ENCODE assay signal across 8 cellular contexts in the genomic region with DNA sequence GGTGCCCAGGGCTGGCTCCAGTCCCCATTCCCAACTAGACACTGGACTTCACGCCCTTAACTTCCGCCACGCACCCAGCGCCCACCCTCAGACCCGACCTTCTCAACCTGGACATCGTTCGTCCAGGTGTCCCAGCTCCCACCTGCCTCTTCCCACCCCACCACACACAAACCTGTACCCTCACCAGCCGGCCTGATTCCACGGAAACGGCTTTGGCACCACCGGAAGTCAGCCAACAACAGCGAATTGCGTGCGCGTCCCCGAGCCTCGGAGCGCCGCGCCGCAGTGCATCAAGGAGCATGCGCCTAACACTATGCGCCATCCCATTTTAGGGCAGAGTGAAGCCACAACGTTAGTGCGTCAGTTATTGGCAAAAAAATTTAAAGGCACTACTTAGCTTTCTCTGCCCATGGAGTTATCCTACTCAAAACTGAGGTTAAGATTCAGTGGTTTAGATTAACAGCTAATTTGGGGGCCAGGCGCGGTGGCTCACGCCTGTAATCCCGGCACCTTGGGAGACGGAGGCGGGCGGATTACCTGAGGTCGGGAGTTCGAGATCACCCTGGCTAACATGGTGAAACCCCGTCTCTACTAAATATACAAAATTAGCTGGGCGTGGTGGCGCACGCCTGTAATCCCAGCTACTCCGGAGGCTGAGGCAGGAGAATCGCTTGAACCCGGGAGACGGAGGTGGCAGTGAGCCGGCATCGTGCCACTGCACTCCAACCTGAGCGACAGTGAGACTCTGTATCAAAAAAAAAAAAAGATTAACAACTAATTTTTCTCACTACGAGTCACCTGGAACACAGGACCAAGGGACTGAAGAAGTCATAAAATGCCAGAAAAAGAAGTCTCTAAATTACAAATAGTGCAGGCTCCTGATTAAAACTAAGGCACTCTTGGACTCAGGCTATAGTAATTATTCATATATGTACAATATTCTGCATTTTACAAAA. TPM values are rescaled to one million over a fixed set of nuclear protein-coding genes. Genes with fewer than 3 reads are reported as not detected.
DNase-seq lines count a peak whose midpoint lies in the region; ATAC-seq and TF ChIP-seq lines count a peak whose summit lies in the region.

A gene with protein sequence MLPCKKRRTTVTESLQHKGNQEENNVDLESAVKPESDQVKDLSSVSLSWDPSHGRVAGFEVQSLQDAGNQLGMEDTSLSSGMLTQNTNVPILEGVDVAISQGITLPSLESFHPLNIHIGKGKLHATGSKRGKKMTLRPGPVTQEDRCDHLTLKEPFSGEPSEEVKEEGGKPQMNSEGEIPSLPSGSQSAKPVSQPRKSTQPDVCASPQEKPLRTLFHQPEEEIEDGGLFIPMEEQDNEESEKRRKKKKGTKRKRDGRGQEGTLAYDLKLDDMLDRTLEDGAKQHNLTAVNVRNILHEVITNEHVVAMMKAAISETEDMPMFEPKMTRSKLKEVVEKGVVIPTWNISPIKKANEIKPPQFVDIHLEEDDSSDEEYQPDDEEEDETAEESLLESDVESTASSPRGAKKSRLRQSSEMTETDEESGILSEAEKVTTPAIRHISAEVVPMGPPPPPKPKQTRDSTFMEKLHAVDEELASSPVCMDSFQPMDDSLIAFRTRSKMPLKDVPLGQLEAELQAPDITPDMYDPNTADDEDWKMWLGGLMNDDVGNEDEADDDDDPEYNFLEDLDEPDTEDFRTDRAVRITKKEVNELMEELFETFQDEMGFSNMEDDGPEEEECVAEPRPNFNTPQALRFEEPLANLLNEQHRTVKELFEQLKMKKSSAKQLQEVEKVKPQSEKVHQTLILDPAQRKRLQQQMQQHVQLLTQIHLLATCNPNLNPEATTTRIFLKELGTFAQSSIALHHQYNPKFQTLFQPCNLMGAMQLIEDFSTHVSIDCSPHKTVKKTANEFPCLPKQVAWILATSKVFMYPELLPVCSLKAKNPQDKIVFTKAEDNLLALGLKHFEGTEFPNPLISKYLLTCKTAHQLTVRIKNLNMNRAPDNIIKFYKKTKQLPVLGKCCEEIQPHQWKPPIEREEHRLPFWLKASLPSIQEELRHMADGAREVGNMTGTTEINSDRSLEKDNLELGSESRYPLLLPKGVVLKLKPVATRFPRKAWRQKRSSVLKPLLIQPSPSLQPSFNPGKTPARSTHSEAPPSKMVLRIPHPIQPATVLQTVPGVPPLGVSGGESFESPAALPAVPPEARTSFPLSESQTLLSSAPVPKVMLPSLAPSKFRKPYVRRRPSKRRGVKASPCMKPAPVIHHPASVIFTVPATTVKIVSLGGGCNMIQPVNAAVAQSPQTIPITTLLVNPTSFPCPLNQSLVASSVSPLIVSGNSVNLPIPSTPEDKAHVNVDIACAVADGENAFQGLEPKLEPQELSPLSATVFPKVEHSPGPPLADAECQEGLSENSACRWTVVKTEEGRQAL (N-terminal part only) (minus strand): TSS at position 240 of the 956 bp plus-strand sequence. CDS start 3,434 bp downstream, outside the sequence.

- peak within 1 kb of the TSS; percentile 71; the same call in 1 of the 2 replicates for H3K27ac ChIP-seq in MM.1S (ENCODE audit: low read length)

- POLR2A ChIA-PET in naive thymus-derived CD8-positive, alpha-beta T cell (lab: Charles Lee) = interaction anchor here (0.6 to 1.7 kb wide), 8 partner anchors 13 to 1559 kb away, joined by 3 to 7 read pairs (median 3); a partner anchor contains a TSS

- no peaks in the 10 kb centered on the region for H4K20me1 ChIP-seq in MM.1S (ENCODE audit: insufficient read depth, low read length)

- H3K9me3 ChIP-seq in MM.1S (replicated peaks; ENCODE audit: insufficient read depth, low read length) = no peaks in the 10 kb centered on the region

- H3K9ac ChIP-seq in MM.1S (ENCODE audit: low read length) = peak within 1 kb of the TSS; percentile 77

- H3K9me2 ChIP-seq in MM.1S (replicated peaks; ENCODE audit: insufficient read depth, low read length) = no peaks in the 10 kb centered on the region

- H3K36me3 Mint-ChIP-seq in naive thymus-derived CD8-positive, alpha-beta T cell = peaks cover under 1 to 28% (median 9%) of the 10 kb centered on the region in 3 donors

- H3K4me1 Mint-ChIP-seq in naive thymus-derived CD8-positive, alpha-beta T cell = peaks cover 11 to 59% (median 50%) of the 10 kb centered on the region in 4 donors

- ATAC-seq in naive thymus-derived CD8-positive, alpha-beta T cell = peak; percentile 73 to 77

- peaks cover 9% of the 10 kb centered on the region; the same call in 1 of the 2 replicates for H3K36me3 ChIP-seq in MM.1S (replicated peaks; ENCODE audit: insufficient read depth, low read length)

- H3K4me2 ChIP-seq in MM.1S (ENCODE audit: low read depth, low read length) = peak within 1 kb of the TSS; percentile 74

- peaks cover 19% of the 10 kb centered on the region for H3K27me3 ChIP-seq in MM.1S (replicated peaks; ENCODE audit: insufficient read depth, low read length)

- H3K4me3 Mint-ChIP-seq in naive thymus-derived CD8-positive, alpha-beta T cell = peak within 1 kb of the TSS; percentile 94 to 100 (median 98)

- no peak for TF ChIP-seq CTCF in MM.1S (IDR thresholded peaks at IDR 0.05; ENCODE audit: low read length)

- H3K79me2 ChIP-seq in MM.1S (ENCODE audit: low read length) = peaks cover 41% of the 10 kb centered on the region

- H3K4me3 ChIP-seq in MM.1S (ENCODE audit: low read length) = peak within 1 kb of the TSS; percentile 87

- peaks cover 22% of the 10 kb centered on the region for H3F3A ChIP-seq in MM.1S (ENCODE audit: insufficient read depth, low read length)

- no peaks in the 10 kb centered on the region for H3K9me3 Mint-ChIP-seq in naive thymus-derived CD8-positive, alpha-beta T cell

- H2AFZ ChIP-seq in MM.1S (ENCODE audit: low read length) = peak within 1 kb of the TSS; percentile 83

- H3K27me3 Mint-ChIP-seq in naive thymus-derived CD8-positive, alpha-beta T cell = peaks cover 0 to 3% (median 1%) of the 10 kb centered on the region in 5 donors

- peaks cover 25% of the 10 kb centered on the region for H3K4me1 ChIP-seq in MM.1S (ENCODE audit: low read length)

- H3K27ac Mint-ChIP-seq in naive thymus-derived CD8-positive, alpha-beta T cell = peak within 1 kb of the TSS; percentile 97 to 100 (median 99)

- DNase-seq in DMS79 treated with DMSO at 0.1 percent for 48 hours (lab: John Stamatoyannopoulos, UW) = peak; percentile 89
- peak; percentile 68 for DNase-seq in GOT3 (lab: John Stamatoyannopoulos, UW)
- DNase-seq in MM.1S = peak; percentile 99
- DNase-seq in SHP77 treated with DMSO at 0.1 percent for 48 hours (lab: John Stamatoyannopoulos, UW) = peak; percentile 99
- DNase-seq in activated effector memory CD4-positive, alpha-beta T cell treated with Interleukin-2 at 50 U/mL for 16 hours = peak; percentile 86
- DNase-seq in fibroblast of peridontal ligament (ENCODE audit: extremely low read depth) = peak; percentile 93
- peak; percentile 78 to 93 (median 86) for DNase-seq in naive thymus-derived CD8-positive, alpha-beta T cell
- peak; percentile 72 to 90 (median 84) for DNase-seq in stimulated activated naive CD4-positive, alpha-beta T cell (lab: John Stamatoyannopoulos, UW)

RNA-seq across cellular contexts. Expression of the gene that starts here (rescaled TPM):
- total RNA-seq in naive thymus-derived CD8-positive, alpha-beta T cell = 100 to 1,000 TPM; 120 to 131 TPM
- 10 to 100 TPM; 20.1 to 38.9 (median 21.3) TPM for polyA plus RNA-seq in naive thymus-derived CD8-positive, alpha-beta T cell

Comparison
In these comparisons a context has a peak if more than half of its experiments do, and no peak if none do; other contexts are left out.
1. Peak in every context shown above with its lines: DNase-seq, ATAC-seq, H3K4me3 ChIP-seq and H3K27ac ChIP-seq.